ENCODE assay signal across 11 cellular contexts in the genomic region with DNA sequence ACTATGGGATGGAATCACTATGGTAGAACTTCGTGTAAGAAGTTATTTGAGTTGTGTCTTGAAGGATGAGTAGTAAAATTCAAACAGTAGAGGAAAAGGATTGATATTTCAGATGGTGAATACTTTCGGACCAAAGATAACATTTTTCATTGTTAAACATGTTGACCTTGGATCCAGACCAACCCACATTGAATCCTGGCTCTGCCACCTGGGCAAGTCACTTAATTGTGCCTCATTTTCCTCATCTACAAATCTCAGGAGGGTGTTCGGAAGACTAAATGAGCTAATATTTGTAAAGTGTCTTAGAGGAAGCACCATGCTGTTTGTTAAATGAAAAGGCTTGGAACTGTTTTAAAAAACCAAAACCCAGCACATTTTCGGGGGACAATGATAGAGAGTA. TPM values are rescaled to one million over a fixed set of nuclear protein-coding genes. Genes with fewer than 3 reads are reported as not detected.
DNase-seq lines count a peak whose midpoint lies in the region; ATAC-seq and TF ChIP-seq lines count a peak whose summit lies in the region.
"Had no signal": no experiment of that assay in that cellular context is flagged by ENCODE, and none has a peak within 500 bp of the region (broad histone marks: within the 10 kb centered on the region; RNA-seq: fewer than 3 reads in every experiment).

No MANE protein-coding gene starts in this region.

- H3K4me3 ChIP-seq in GM23248 (peak overlapping the region; percentile 98), iPS-15b (ENCODE audit: low read depth, low read length) (peak overlapping the region; percentile 99)

- POLR2A ChIA-PET in activated CD4-positive, alpha-beta memory T cell treated with anti-CD3 and anti-CD28 coated beads, Interleukin-2, amount 10 ng/mL, durations not matched to agents 7 days and 5 days (lab: Charles Lee): interaction anchor here (1.1 to 2.8 kb wide), 3 partner anchors 48 to 82 kb away, joined by 3 to 11 read pairs (median 9); no protein-coding TSS in a partner anchor

- H3K36me3 ChIP-seq in GM23248 (ENCODE audit: low read depth) (no peaks in the 10 kb centered on the region), iPS-15b (ENCODE audit: control insufficient read depth, insufficient read depth, low read length) (peaks cover 3% of the 10 kb centered on the region)
- H3K36me3 ChIP-seq: thyroid gland had no signal

- H3K36me3 Mint-ChIP-seq in activated CD4-positive, alpha-beta memory T cell treated with anti-CD3 and anti-CD28 coated beads, Interleukin-2, amount 10 ng/mL, durations not matched to agents 7 days and 5 days (ENCODE audit: low read depth): peaks cover 10% of the 10 kb centered on the region

- H3K4me2 ChIP-seq in GM23248 (ENCODE audit: unreplicated experiment): peak overlapping the region; percentile 80

- H3K4me1 Mint-ChIP-seq in activated CD4-positive, alpha-beta memory T cell treated with anti-CD3 and anti-CD28 coated beads, Interleukin-2, amount 10 ng/mL, durations not matched to agents 7 days and 5 days: peaks cover 48% of the 10 kb centered on the region

- 0 out of 2 replicates have a peak, but pooled peaks cover 4% of the 10 kb centered on the region for H3F3A ChIP-seq in GM23248 (ENCODE audit: insufficient read depth)

- H3K9me3 ChIP-seq in GM23248 (ENCODE audit: low read depth): no peaks in the 10 kb centered on the region
- no peaks in the 10 kb centered on the region for H3K9me3 ChIP-seq in iPS-15b (ENCODE audit: control insufficient read depth, insufficient read depth, low read length)
- H3K9me3 ChIP-seq: thyroid gland had no signal

- peak overlapping the region; percentile 92 for H3K27ac Mint-ChIP-seq in activated CD4-positive, alpha-beta memory T cell treated with anti-CD3 and anti-CD28 coated beads, Interleukin-2, amount 10 ng/mL, durations not matched to agents 7 days and 5 days

- no peaks in the 10 kb centered on the region for H3K9me2 ChIP-seq in GM23248 (ENCODE audit: insufficient read depth)

- DNase-seq in GM23248 (no peak), NCI-H1105 (lab: John Stamatoyannopoulos, UW) (no peak), NCI-H1694 treated with DMSO at 0.1 percent for 48 hours (lab: John Stamatoyannopoulos, UW) (no peak), midbrain (lab: John Stamatoyannopoulos, UW) (no peak)
- DNase-seq in activated CD4-positive, alpha-beta memory T cell treated with anti-CD3 and anti-CD28 coated beads, Interleukin-2, amount 10 ng/mL, durations not matched to agents 7 days and 5 days: no peak
- DNase-seq: T-helper 9 cell, thyroid gland had no signal

- H3K4me3 Mint-ChIP-seq in activated CD4-positive, alpha-beta memory T cell treated with anti-CD3 and anti-CD28 coated beads, Interleukin-2, amount 10 ng/mL, durations not matched to agents 7 days and 5 days: peak overlapping the region; percentile 82

- WGBS in GM23248 (ENCODE audit: low coverage in 1 of 2, low lambda C conversion rate in 2 of 2, missing lambda C conversion rate in 2 of 2), 2 experiments: 67 to 74% methylated on average over 4 of the region's 4 CpGs

- in situ Hi-C loops in GM23248 (cut with MboI): no loop called here

- H3K4me1 ChIP-seq in GM23248 (ENCODE audit: insufficient read depth) (peaks cover 6% of the 10 kb centered on the region), iPS-15b (ENCODE audit: control insufficient read depth, insufficient read depth, low read length) (peaks cover 7% of the 10 kb centered on the region)

- no peaks in the 10 kb centered on the region for H3K27me3 Mint-ChIP-seq in activated CD4-positive, alpha-beta memory T cell treated with anti-CD3 and anti-CD28 coated beads, Interleukin-2, amount 10 ng/mL, durations not matched to agents 7 days and 5 days

- CTCF ChIA-PET in activated CD4-positive, alpha-beta memory T cell treated with anti-CD3 and anti-CD28 coated beads, Interleukin-2, amount 10 ng/mL, durations not matched to agents 7 days and 5 days (lab: Charles Lee): interaction anchor here (1.0 to 1.6 kb wide), 2 partner anchors 9 to 84 kb away, joined by 3 read pairs; no protein-coding TSS in a partner anchor

- H3K9ac ChIP-seq in GM23248 (peak overlapping the region; percentile 93), iPS-15b (ENCODE audit: low read depth, low read length) (no peak overlapping the region)

- no peaks in the 10 kb centered on the region for H3K27me3 ChIP-seq in GM23248 (replicated peaks; ENCODE audit: insufficient read depth)
- H3K27me3 ChIP-seq in iPS-15b (ENCODE audit: control insufficient read depth, insufficient read depth, low read length): peaks cover 18% of the 10 kb centered on the region
- H3K27me3 ChIP-seq: thyroid gland had no signal

- no peak for ATAC-seq in GM21367 (IDR thresholded peaks at IDR 0.05; ENCODE audit: unreplicated experiment)

- H3K27ac ChIP-seq in 22Rv1 (peak overlapping the region; percentile 87), GM23248 (no peak overlapping the region)

- H4K20me1 ChIP-seq in GM23248 (ENCODE audit: insufficient read depth): no peaks in the 10 kb centered on the region

- H2AFZ ChIP-seq in GM23248: peak overlapping the region; percentile 90

- H3K79me2 ChIP-seq in GM23248 (ENCODE audit: insufficient read depth): peaks cover 31% of the 10 kb centered on the region

- TF ChIP-seq CTCF in 22Rv1 (IDR thresholded peaks at IDR 0.05): no peak

- H3K9me3 Mint-ChIP-seq in activated CD4-positive, alpha-beta memory T cell treated with anti-CD3 and anti-CD28 coated beads, Interleukin-2, amount 10 ng/mL, durations not matched to agents 7 days and 5 days: no peaks in the 10 kb centered on the region

RNA-seq across cellular contexts. Expression of gene AIFM1, which starts 1.4 kb away (rescaled TPM):
- 14.4 and 14.6 TPM in 2 replicates for total RNA-seq in GM23248 (2014; rRNA removed; shearing (Covaris generic))
- 22.5 and 24.3 TPM in 2 replicates for polyA plus RNA-seq in GM23248 (2016; fragmentation: Nextera tagmentation; extraction: Ambion mirVana)
- total RNA-seq in activated CD4-positive, alpha-beta memory T cell treated with anti-CD3 and anti-CD28 coated beads, Interleukin-2, amount 10 ng/mL, durations not matched to agents 7 days and 5 days: 10 to 100 TPM; 41.2 to 41.8 TPM

RNA-seq across cellular contexts. Expression of gene RAB33A, which starts 4.7 kb away (rescaled TPM):
- total RNA-seq in GM23248 (2014; rRNA removed; shearing (Covaris generic)): 3.3 and 5.8 TPM in 2 replicates
- polyA plus RNA-seq in GM23248 (2016; fragmentation: Nextera tagmentation; extraction: Ambion mirVana): 1.5 and 2.3 TPM in 2 replicates
- 10 to 100 TPM; 37.0 to 38.8 TPM for total RNA-seq in activated CD4-positive, alpha-beta memory T cell treated with anti-CD3 and anti-CD28 coated beads, Interleukin-2, amount 10 ng/mL, durations not matched to agents 7 days and 5 days
- total RNA-seq: H4 had no signal

RNA-seq across cellular contexts. Expression of gene ELF4, which starts 56.7 kb away (rescaled TPM):
- total RNA-seq in GM23248 (2014; rRNA removed; shearing (Covaris generic)): 16.5 and 19.2 TPM in 2 replicates
- polyA plus RNA-seq in GM23248 (2016; fragmentation: Nextera tagmentation; extraction: Ambion mirVana): 9.4 TPM in 2 replicates
- total RNA-seq in activated CD4-positive, alpha-beta memory T cell treated with anti-CD3 and anti-CD28 coated beads, Interleukin-2, amount 10 ng/mL, durations not matched to agents 7 days and 5 days: 10 to 100 TPM; 48.0 to 48.7 TPM
